Comparison of ENCODE assay signal across 8 cellular contexts in the genomic region with DNA sequence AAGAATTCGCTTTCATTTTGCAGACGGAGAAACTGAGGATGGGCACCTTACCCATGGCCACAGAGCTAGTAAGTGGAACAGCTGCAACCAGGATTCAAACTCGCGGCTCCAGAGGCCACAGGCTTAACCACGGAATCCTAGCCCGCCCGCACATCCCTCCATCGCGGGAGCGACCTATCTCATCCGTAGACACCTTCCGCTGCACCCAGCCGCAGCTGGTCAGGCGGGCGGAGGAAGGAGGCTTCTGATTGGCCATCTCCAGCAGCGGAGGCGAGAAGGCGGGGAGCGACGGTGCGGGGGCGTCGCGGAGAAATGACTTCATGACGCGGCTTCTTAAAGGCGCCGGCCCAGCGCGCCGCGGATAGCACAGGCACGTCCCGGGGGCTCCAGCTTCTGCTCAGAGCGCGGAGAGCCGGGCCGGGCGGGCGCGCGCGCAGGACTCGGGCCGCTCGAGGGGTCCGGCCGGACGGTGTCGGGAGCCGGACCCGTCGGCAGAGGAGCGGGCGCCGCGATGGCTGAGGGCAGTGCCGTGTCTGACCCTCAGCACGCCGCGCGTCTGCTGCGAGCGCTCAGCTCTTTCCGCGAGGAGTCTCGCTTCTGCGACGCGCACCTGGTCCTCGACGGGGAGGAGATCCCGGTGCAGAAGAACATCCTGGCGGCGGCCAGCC. TPM values are rescaled to one million over a fixed set of nuclear protein-coding genes. Genes with fewer than 3 reads are reported as not detected.
DNase-seq lines count a peak whose midpoint lies in the region; ATAC-seq and TF ChIP-seq lines count a peak whose summit lies in the region.

TSS of gene GAN (plus strand) at position 360 of the 668 bp plus-strand sequence. CDS start at position 512, 152 bp downstream.

- H3K9ac ChIP-seq in mucosa of stomach (ENCODE audit: low read length), result peak within 1 kb of the TSS; percentile 70

- DNase-seq in DMS79 (lab: John Stamatoyannopoulos, UW) (peak; percentile 59), KG1 (lab: John Stamatoyannopoulos, UW) (peak; percentile 94)
- DNase-seq in activated T-cell treated with anti-CD3 and anti-CD28 coated beads, Interleukin-2, amount 50 U/mL, for 48 hours, result peak; percentile 95
- DNase-seq in stimulated activated CD8-positive, alpha-beta memory T cell treated with anti-CD3 and anti-CD28 coated beads, Interleukin-4, amount 100 ng/mL, for 48 hours, result peak; percentile 95

- H3K4me1 ChIP-seq in esophagus (ENCODE audit: control insufficient read depth in 2 of 2, insufficient read depth in 2 of 2, low read length in 1 of 2) (peaks cover 0 to 12% of the 10 kb centered on the region in 2 donors), mucosa of stomach (ENCODE audit: control insufficient read depth, insufficient read depth, low read length) (peaks cover 11% of the 10 kb centered on the region)

- peak within 1 kb of the TSS; percentile 95 to 96 for H3K27ac ChIP-seq in esophagus (ENCODE audit: low read depth in 2 of 2, low read length in 1 of 2)

- 0% methylated on average over 71 to 75 of the region's 75 CpGs for WGBS in esophagus, 2 donors

- H3K9me3 ChIP-seq in esophagus (ENCODE audit: control insufficient read depth in 2 of 2, insufficient read depth in 1 of 2, low read depth in 1 of 2, low read length in 1 of 2), result no peaks in the 10 kb centered on the region
- H3K9me3 ChIP-seq in mucosa of stomach (ENCODE audit: control insufficient read depth, low read length), result no peaks in the 10 kb centered on the region

- peak; percentile 94 for ATAC-seq in GM21737 (IDR thresholded peaks at IDR 0.05; ENCODE audit: unreplicated experiment)

- H3K36me3 ChIP-seq in esophagus (ENCODE audit: control insufficient read depth in 2 of 2, insufficient read depth in 2 of 2, low read length in 1 of 2), result no peaks in the 10 kb centered on the region
- no peaks in the 10 kb centered on the region for H3K36me3 ChIP-seq in mucosa of stomach (ENCODE audit: control insufficient read depth, insufficient read depth, low read length)

- H3K27me3 ChIP-seq in esophagus (ENCODE audit: control insufficient read depth in 1 of 2, insufficient read depth in 2 of 2, low read length in 2 of 2), result no peaks in the 10 kb centered on the region
- no peaks in the 10 kb centered on the region for H3K27me3 ChIP-seq in mucosa of stomach (ENCODE audit: control insufficient read depth, insufficient read depth, low read length)

- H3K4me3 ChIP-seq in esophagus (ENCODE audit: low read depth in 1 of 2, low read length in 2 of 2) (peak within 1 kb of the TSS; percentile 72 to 98), mucosa of stomach (ENCODE audit: low read length) (peak within 1 kb of the TSS; percentile 45)

TF ChIP-seq in PFSK-1, 5 proteins besides CTCF, POLR2A, EP300 and RAD21:
- TF ChIP-seq SIN3A (IDR thresholded peaks at IDR 0.05; ENCODE audit: borderline replicate concordance, insufficient read depth, low read length) (peak; percentile 71; the same call in 1 of the 2 replicates), TAF1 (IDR thresholded peaks at IDR 0.05; ENCODE audit: borderline replicate concordance, insufficient read depth, low read length) (peak; percentile 81; the same call in 1 of the 2 replicates), REST (IDR thresholded peaks at IDR 0.05; ENCODE audit: insufficient read depth in 1 of 2, low read depth in 2 of 2, low read length in 2 of 2) (no peak), FOXP2 (optimal IDR thresholded peaks at IDR 0.05; ENCODE audit: borderline replicate concordance, extremely low read depth, extremely low read length, insufficient read depth) (peak; percentile 8), POLR2AphosphoS5 (IDR thresholded peaks at IDR 0.05; ENCODE audit: low read depth, low read length) (peak; percentile 71)
TF ChIP-seq in PFSK-1: peak in this region for 4.

RNA-seq across cellular contexts. Expression of gene GAN, which starts in this region (rescaled TPM):
- 1.0 TPM for polyA plus RNA-seq in PFSK-1 (2012; ENCODE audit: insufficient read length, low read depth)
- polyA plus RNA-seq in esophagus, result 1 to 10 TPM; 2.9 to 6.8 TPM

Comparison
In these comparisons a context has a peak if more than half of its experiments do, and no peak if none do; other contexts are left out.
1. Peak in every context shown above with its lines: DNase-seq, ATAC-seq, H3K4me3 ChIP-seq and H3K27ac ChIP-seq.